1 cellular context compared by ENCODE assay signal in genomic region chr15:79023546-79023890, GRCh38.
TF ChIP-seq lines count a peak whose summit lies in the region.

No MANE protein-coding gene starts in this region.

TF ChIP-seq in H1, 55 proteins besides CTCF, POLR2A, EP300 and RAD21:
- TF ChIP-seq HDAC2 (IDR thresholded peaks at IDR 0.05; ENCODE audit: borderline replicate concordance in 1 of 2, low read depth in 2 of 2, low read length in 2 of 2), result no peak
- TF ChIP-seq TEAD4 (IDR thresholded peaks at IDR 0.05; ENCODE audit: low read depth, low read length), result no peak
- no peak for TF ChIP-seq CHD7 (IDR thresholded peaks at IDR 0.05; ENCODE audit: insufficient replicate concordance, low read length)
- TF ChIP-seq KDM4A (IDR thresholded peaks at IDR 0.05; ENCODE audit: low read depth, low read length, severe bottlenecking), result no peak
- TF ChIP-seq, protein P1, sequence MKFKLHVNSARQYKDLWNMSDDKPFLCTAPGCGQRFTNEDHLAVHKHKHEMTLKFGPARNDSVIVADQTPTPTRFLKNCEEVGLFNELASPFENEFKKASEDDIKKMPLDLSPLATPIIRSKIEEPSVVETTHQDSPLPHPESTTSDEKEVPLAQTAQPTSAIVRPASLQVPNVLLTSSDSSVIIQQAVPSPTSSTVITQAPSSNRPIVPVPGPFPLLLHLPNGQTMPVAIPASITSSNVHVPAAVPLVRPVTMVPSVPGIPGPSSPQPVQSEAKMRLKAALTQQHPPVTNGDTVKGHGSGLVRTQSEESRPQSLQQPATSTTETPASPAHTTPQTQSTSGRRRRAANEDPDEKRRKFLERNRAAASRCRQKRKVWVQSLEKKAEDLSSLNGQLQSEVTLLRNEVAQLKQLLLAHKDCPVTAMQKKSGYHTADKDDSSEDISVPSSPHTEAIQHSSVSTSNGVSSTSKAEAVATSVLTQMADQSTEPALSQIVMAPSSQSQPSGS (IDR thresholded peaks at IDR 0.05; ENCODE audit: low read length), result no peak
- TF ChIP-seq TAF7 (optimal IDR thresholded peaks at IDR 0.05; ENCODE audit: borderline replicate concordance, low read depth, low read length), result no peak
- no peak for TF ChIP-seq KDM5A (IDR thresholded peaks at IDR 0.05; ENCODE audit: low read length)
- no peak for TF ChIP-seq PHF8 (conservative IDR thresholded peaks at IDR 0.05; ENCODE audit: low read depth, low read length)
- no peak for TF ChIP-seq TCF12 (IDR thresholded peaks at IDR 0.05; ENCODE audit: low read depth, low read length)
- TF ChIP-seq POLR2AphosphoS5 (IDR thresholded peaks at IDR 0.05; ENCODE audit: low read depth, low read length), result no peak
- no peak for TF ChIP-seq EZH2 (IDR thresholded peaks at IDR 0.05; ENCODE audit: low read depth, low read length, severe bottlenecking)
- TF ChIP-seq CBX5 (IDR thresholded peaks at IDR 0.05; ENCODE audit: low read depth, low read length), result no peak
- no peak for TF ChIP-seq YY1 (IDR thresholded peaks at IDR 0.05; ENCODE audit: low read depth, low read length)
- TF ChIP-seq NANOG (IDR thresholded peaks at IDR 0.05; ENCODE audit: insufficient read depth, low read depth, low read length, poor library complexity, severe bottlenecking), result no peak
- TF ChIP-seq, protein P2, sequence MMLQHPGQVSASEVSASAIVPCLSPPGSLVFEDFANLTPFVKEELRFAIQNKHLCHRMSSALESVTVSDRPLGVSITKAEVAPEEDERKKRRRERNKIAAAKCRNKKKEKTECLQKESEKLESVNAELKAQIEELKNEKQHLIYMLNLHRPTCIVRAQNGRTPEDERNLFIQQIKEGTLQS (IDR thresholded peaks at IDR 0.05; ENCODE audit: insufficient read depth, low read depth, low read length), result no peak
- TF ChIP-seq CHD2 (IDR thresholded peaks at IDR 0.05; ENCODE audit: low read length), result no peak
TF ChIP-seq in H1: peak in this region for 0.
